In genomic region chr3:66610548-66610909, GRCh38 we compare ENCODE assay signal across 1 cellular context.
TF ChIP-seq lines count a peak whose summit lies in the region.

No MANE protein-coding gene starts in this region.

TF ChIP-seq in IMR-90, 13 proteins besides CTCF, POLR2A, EP300 and RAD21:
- TF ChIP-seq CHD1 (IDR thresholded peaks at IDR 0.05; ENCODE audit: low read depth, low read length), result no peak
